Comparison of ENCODE assay signal across 8 cellular contexts in genomic region chr9:96450613-96451544, GRCh38. TPM values are rescaled to one million over a fixed set of nuclear protein-coding genes. Genes with fewer than 3 reads are reported as not detected.
DNase-seq lines count a peak whose midpoint lies in the region; ATAC-seq and TF ChIP-seq lines count a peak whose summit lies in the region.

No MANE protein-coding gene starts in this region.

- DNase-seq in cardiac septum (ENCODE audit: low spot score) (peak; percentile 79), Right ventricle myocardium superior (no peak), LNCaP clone FGC (ENCODE audit: low read depth) (no peak), activated T-cell treated with anti-CD3 and anti-CD28 coated beads for 4 hours (peak; percentile 7), upper lobe of right lung (peak; percentile 68), HPDE6-E6E7 (ENCODE audit: extremely low spot score) (no peak)

- no peaks in the 10 kb centered on the region for H3K36me3 Mint-ChIP-seq in nephron (ENCODE audit: low read depth)

- H3K9me3 Mint-ChIP-seq in nephron: no peaks in the 10 kb centered on the region

- H3K27me3 ChIP-seq in upper lobe of right lung: no peaks in the 10 kb centered on the region

- peak overlapping the region; percentile 88 to 94 (median 91) for H3K4me3 Mint-ChIP-seq in nephron

- peak overlapping the region in 2 of 3 experiments; percentile 72 to 83 for H3K27ac Mint-ChIP-seq in nephron

- H3K9me3 ChIP-seq in upper lobe of right lung: no peaks in the 10 kb centered on the region

- H3K4me1 ChIP-seq in upper lobe of right lung: peaks cover 6% of the 10 kb centered on the region

- intact Hi-C loops in cardiac septum (cut with DNase I) (loop anchor here (2.0 to 5.0 kb wide), 4 partner anchors 32 to 214 kb away; partner anchors contain the start of genes CDC14B and ZNF367), Right ventricle myocardium superior (cut with DNase I) (loop anchor here (2.0 to 10.0 kb wide), 3 partner anchors 32 to 204 kb away; partner anchors contain the start of genes PRXL2C and ZNF367), upper lobe of right lung (cut with DNase I) (no loop called here)

- H3K27me3 Mint-ChIP-seq in nephron (ENCODE audit: low read depth): peaks cover 20% of the 10 kb centered on the region

- peaks cover 21% of the 10 kb centered on the region for H3K4me1 Mint-ChIP-seq in nephron

- TF ChIP-seq CTCF in LNCaP clone FGC (IDR thresholded peaks at IDR 0.05; ENCODE audit: control insufficient read depth, extremely low read depth, insufficient read depth) (no peak), nephron (IDR thresholded peaks at IDR 0.05; ENCODE audit: unreplicated experiment in 3 of 3) (no peak), upper lobe of right lung (IDR thresholded peaks at IDR 0.05) (no peak)

- no peak for ATAC-seq in Right ventricle myocardium superior (ENCODE audit: poor library complexity)
- ATAC-seq in esophagus mucosa: peak; percentile 33
- no peak for ATAC-seq in upper lobe of right lung

- H3K27ac ChIP-seq in upper lobe of right lung: peak overlapping the region; percentile 17

- no peaks in the 10 kb centered on the region for H3K36me3 ChIP-seq in upper lobe of right lung

- H3K4me3 ChIP-seq in LNCaP clone FGC (ENCODE audit: low read depth, low read length): peak overlapping the region; percentile 56
- peak overlapping the region; percentile 73 for H3K4me3 ChIP-seq in upper lobe of right lung

RNA-seq across cellular contexts. Expression of gene HABP4, which starts 0.9 kb away (rescaled TPM):
- total RNA-seq in cardiac septum: 29.7 TPM
- total RNA-seq in Right ventricle myocardium superior: 22.8 TPM
- 1.2 TPM for total RNA-seq in esophagus mucosa
- 10.3 TPM for total RNA-seq in upper lobe of right lung

RNA-seq across cellular contexts. Expression of gene ZNF367, which starts 32.7 kb away (rescaled TPM):
- total RNA-seq in cardiac septum: 2.1 TPM
- 4.3 TPM for total RNA-seq in Right ventricle myocardium superior
- 2.8 TPM for total RNA-seq in esophagus mucosa
- total RNA-seq in upper lobe of right lung: 0.67 TPM

Comparison
In these comparisons a context has a peak if more than half of its experiments do, and no peak if none do; other contexts are left out.
1. DNase-seq: peak in cardiac septum (single experiment), activated T-cell treated with anti-CD3 and anti-CD28 coated beads for 4 hours (single experiment) and upper lobe of right lung (single experiment); none in Right ventricle myocardium superior (single experiment), LNCaP clone FGC (single experiment) and HPDE6-E6E7 (single experiment).